In the genomic region with DNA sequence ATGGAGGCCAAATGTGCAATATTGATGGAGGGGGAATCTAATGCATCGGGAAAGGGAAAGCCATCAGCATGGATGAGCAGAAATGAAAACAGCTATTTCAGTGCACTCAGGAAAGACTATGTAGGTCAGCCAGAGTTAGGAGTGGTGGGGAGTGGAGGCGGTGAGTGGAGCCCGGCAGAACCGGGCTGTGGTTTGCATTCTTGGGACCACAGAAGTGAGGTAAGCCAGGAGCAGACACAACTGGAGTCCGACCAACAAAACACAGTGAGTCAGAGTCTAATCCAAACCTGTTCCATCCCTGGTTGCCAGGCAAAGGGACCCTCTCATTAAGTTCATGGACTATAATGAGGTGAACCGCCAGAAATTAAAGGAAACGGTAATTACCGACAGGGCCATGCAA, we compare ENCODE assay signal across 17 cellular contexts.
A peak's percentile ranks its signal among the peaks of the same experiment; 100 is the strongest.
DNase-seq lines count a peak whose midpoint lies in the region; ATAC-seq and TF ChIP-seq lines count a peak whose summit lies in the region.
"Had no signal": no experiment of that assay in that cellular context is flagged by ENCODE, and none has a peak within 500 bp of the region (broad histone marks: within the 10 kb centered on the region; RNA-seq: fewer than 3 reads in every experiment).

No MANE protein-coding gene starts in this region.

- 80% methylated on average over 5 of the region's 8 CpGs; no CpG with 5 or more reads in 1 of the 2 experiments for WGBS in IMR-90 (ENCODE audit: extremely low coverage in 2 of 2, insufficient read length in 1 of 2), 2 experiments

- no peak overlapping the region for H3K14ac ChIP-seq in IMR-90 (replicated peaks; ENCODE audit: low read depth, low read length)

- H3K23ac ChIP-seq in IMR-90 (ENCODE audit: low read depth, low read length): no peak overlapping the region

- intact Hi-C loops in IMR-90 (cut with micrococcal nuclease): no loop called here

- no peak overlapping the region for H2BK20ac ChIP-seq in IMR-90 (ENCODE audit: low read depth, low read length)

- no peaks in the 10 kb centered on the region for H4K20me1 ChIP-seq in IMR-90 (ENCODE audit: insufficient read depth, low read length)

- H3K4me1 Mint-ChIP-seq in chondrocyte (ENCODE audit: low read depth): peaks cover 6% of the 10 kb centered on the region
- H3K4me1 Mint-ChIP-seq: activated naive CD8-positive, alpha-beta T cell treated with anti-CD3 and anti-CD28 coated beads, Interleukin-2, amount 50 U/mL, for 24 hours had no signal

- H3K4me3 Mint-ChIP-seq in chondrocyte (ENCODE audit: unreplicated experiment): no peak overlapping the region
- H3K4me3 Mint-ChIP-seq: activated naive CD8-positive, alpha-beta T cell treated with anti-CD3 and anti-CD28 coated beads, Interleukin-2, amount 50 U/mL, for 24 hours; activated T-cell treated with anti-CD3 and anti-CD28 coated beads, Interleukin-2, amount 50 U/mL, for 72 hours had no signal

- no peaks in the 10 kb centered on the region for H3K9me3 ChIP-seq in IMR-90 (ENCODE audit: control insufficient read depth, insufficient read depth, low read length)
- H3K9me3 ChIP-seq: Caco-2, left lung, SJSA1 had no signal

- H3K36me3 Mint-ChIP-seq in chondrocyte (ENCODE audit: low read depth): no peaks in the 10 kb centered on the region

- H3K9me1 ChIP-seq in IMR-90 (ENCODE audit: insufficient read depth, low read length): no peaks in the 10 kb centered on the region

- peaks cover 15% of the 10 kb centered on the region for H3K27me3 Mint-ChIP-seq in chondrocyte (ENCODE audit: low read depth)
- H3K27me3 Mint-ChIP-seq: activated naive CD8-positive, alpha-beta T cell treated with anti-CD3 and anti-CD28 coated beads, Interleukin-2, amount 50 U/mL, for 24 hours; progenitor cell of endocrine pancreas had no signal

- H3K27ac ChIP-seq in IMR-90 (ENCODE audit: insufficient read depth, low read length): no peak overlapping the region
- H3K27ac ChIP-seq: left lung, SJSA1 had no signal

- H2AFZ ChIP-seq in IMR-90 (replicated peaks; ENCODE audit: low read length, poor library complexity): no peak overlapping the region

- no peaks in the 10 kb centered on the region for H3K4me1 ChIP-seq in IMR-90 (ENCODE audit: control insufficient read depth, insufficient read depth, low read length)
- H3K4me1 ChIP-seq: Caco-2, left lung, SJSA1 had no signal

- no peak overlapping the region for H2BK120ac ChIP-seq in IMR-90 (ENCODE audit: low read depth, low read length)

- no peak overlapping the region for H4K91ac ChIP-seq in IMR-90 (ENCODE audit: insufficient read depth, low read depth, low read length)

- no peak for TF ChIP-seq RAD21 in IMR-90 (IDR thresholded peaks at IDR 0.05; ENCODE audit: low read length)

- no peak for TF ChIP-seq POLR2A in IMR-90 (IDR thresholded peaks at IDR 0.05; ENCODE audit: low read depth, low read length)

- no peak for ATAC-seq in IMR-90 (ENCODE audit: low read depth)
- no peak for ATAC-seq in GM21515 (IDR thresholded peaks at IDR 0.05; ENCODE audit: unreplicated experiment)
- no peak for ATAC-seq in GM19023 (IDR thresholded peaks at IDR 0.05; ENCODE audit: unreplicated experiment)
- ATAC-seq: activated naive CD8-positive, alpha-beta T cell treated with anti-CD3 and anti-CD28 coated beads, Interleukin-2, amount 50 U/mL, for 24 hours; activated T-cell treated with anti-CD3 and anti-CD28 coated beads, Interleukin-2, amount 50 U/mL, for 72 hours; left lung had no signal

- H3K4me3 ChIP-seq in AG04449 (ENCODE audit: low read depth, low read length): no peak overlapping the region
- H3K4me3 ChIP-seq in IMR-90 (ENCODE audit: insufficient read depth, low read depth, low read length): no peak overlapping the region
- H3K4me3 ChIP-seq in astrocyte of the spinal cord (ENCODE audit: low read depth, low read length): no peak overlapping the region
- no peak overlapping the region for H3K4me3 ChIP-seq in kidney epithelial cell (ENCODE audit: low read depth, low read length)
- H3K4me3 ChIP-seq: left lung, SJSA1 had no signal

- CTCF ChIA-PET in AG04449 (lab: Yijun Ruan, JAX): no interaction called here
- CTCF ChIA-PET in IMR-90 (lab: Yijun Ruan, JAX): interaction anchor here (0.6 kb wide), 1 partner anchor 552 kb away, joined by 3 read pairs; no protein-coding TSS in a partner anchor

- no peak overlapping the region for H3K4me2 ChIP-seq in IMR-90 (ENCODE audit: low read depth, low read length)

- H3K27ac Mint-ChIP-seq in chondrocyte (ENCODE audit: unreplicated experiment): no peak overlapping the region
- H3K27ac Mint-ChIP-seq: activated naive CD8-positive, alpha-beta T cell treated with anti-CD3 and anti-CD28 coated beads, Interleukin-2, amount 50 U/mL, for 24 hours; activated T-cell treated with anti-CD3 and anti-CD28 coated beads, Interleukin-2, amount 50 U/mL, for 72 hours; progenitor cell of endocrine pancreas had no signal

- no peaks in the 10 kb centered on the region for H3K9me3 Mint-ChIP-seq in chondrocyte (ENCODE audit: low read depth)
- H3K9me3 Mint-ChIP-seq: activated naive CD8-positive, alpha-beta T cell treated with anti-CD3 and anti-CD28 coated beads, Interleukin-2, amount 50 U/mL, for 24 hours; activated T-cell treated with anti-CD3 and anti-CD28 coated beads, Interleukin-2, amount 50 U/mL, for 72 hours had no signal

- peaks cover 8% of the 10 kb centered on the region for H3K27me3 ChIP-seq in IMR-90 (ENCODE audit: control insufficient read depth, insufficient read depth, low read length)
- H3K27me3 ChIP-seq in kidney epithelial cell (ENCODE audit: control insufficient read depth, insufficient read depth, low read length): peaks cover 2% of the 10 kb centered on the region
- H3K27me3 ChIP-seq: left lung had no signal

- H4K5ac ChIP-seq in IMR-90 (ENCODE audit: low read depth, low read length): no peak overlapping the region

- dilution Hi-C loops in IMR-90 (cut with HindIII; ENCODE audit: low sequenced_read_pairs, unreplicated experiment): no loop called here

- POLR2A ChIA-PET in AG04449 (lab: Yijun Ruan, JAX) (interaction anchor here (0.5 kb wide), 1 partner anchor 11 kb away, joined by 3 read pairs; no protein-coding TSS in a partner anchor), IMR-90 (lab: Charles Lee; ENCODE audit: unreplicated experiment) (no interaction called here)

- no peak overlapping the region for H3K18ac ChIP-seq in IMR-90 (ENCODE audit: low read depth, low read length)

- no peak overlapping the region for H2BK5ac ChIP-seq in IMR-90 (ENCODE audit: low read depth, low read length, poor library complexity, severe bottlenecking)

- no peak overlapping the region for H3K9ac ChIP-seq in IMR-90 (ENCODE audit: low read depth, low read length)

- H2BK15ac ChIP-seq in IMR-90 (ENCODE audit: low read depth, low read length): no peak overlapping the region

- H3K36me3 ChIP-seq in IMR-90 (ENCODE audit: control insufficient read depth, insufficient read depth, low read length) (no peaks in the 10 kb centered on the region), kidney epithelial cell (ENCODE audit: control insufficient read depth, insufficient read depth, low read length) (no peaks in the 10 kb centered on the region)
- H3K36me3 ChIP-seq: left lung, SJSA1 had no signal

- H3K56ac ChIP-seq in IMR-90 (ENCODE audit: extremely low read depth, insufficient read depth, low read length): no peak overlapping the region

- TF ChIP-seq CTCF in AG04449 (IDR thresholded peaks at IDR 0.05; ENCODE audit: insufficient read depth, low read length, missing control alignments) (no peak), IMR-90 (conservative IDR thresholded peaks at IDR 0.05; ENCODE audit: low read depth, low read length) (no peak), astrocyte of the spinal cord (IDR thresholded peaks at IDR 0.05; ENCODE audit: low read depth, low read length) (no peak), kidney epithelial cell (IDR thresholded peaks at IDR 0.05; ENCODE audit: insufficient read depth, low read length, poor library complexity, severe bottlenecking) (no peak), chondrocyte (IDR thresholded peaks at IDR 0.05) (no peak)

- H3K4ac ChIP-seq in IMR-90 (ENCODE audit: low read depth, low read length): no peak overlapping the region

- no peak overlapping the region for H2AK9ac ChIP-seq in IMR-90 (replicated peaks; ENCODE audit: low read depth, low read length, poor library complexity)

- H2AK5ac ChIP-seq in IMR-90 (ENCODE audit: low read depth, low read length): no peak overlapping the region

- no peaks in the 10 kb centered on the region for H3K79me1 ChIP-seq in IMR-90 (ENCODE audit: low read depth in 1 of 2, low read length in 2 of 2)

- H4K8ac ChIP-seq in IMR-90 (ENCODE audit: low read depth in 2 of 2, low read length in 2 of 2): no peak overlapping the region

- DNase-seq in AG04449 (ENCODE audit: low read depth, low spot score) (peak; percentile 1), IMR-90 (peak; percentile 39), astrocyte of the spinal cord (ENCODE audit: low read depth, low spot score) (peak; percentile 86), kidney epithelial cell (ENCODE audit: low read depth) (peak; percentile 56), chondrocyte (ENCODE audit: low spot score) (no peak), NCI-H526 treated with DMSO at 0.1 percent for 48 hours (lab: John Stamatoyannopoulos, UW) (no peak)
- DNase-seq: activated CD4-positive, alpha-beta T cell treated with anti-CD3 and anti-CD28 coated beads, Interleukin-2, amount 50 U/mL, for 48 hours; activated naive CD8-positive, alpha-beta T cell treated with anti-CD3 and anti-CD28 coated beads, Interleukin-2, amount 50 U/mL, for 24 hours; activated T-cell treated with anti-CD3 and anti-CD28 coated beads, Interleukin-2, amount 50 U/mL, for 72 hours; Caco-2; hippocampal formation; left lung; NCI-H1092 had no signal

- BruUV-seq in IMR-90 (replicated peaks; lab: Mats Ljungman, UMichigan): no TSS peak

- in situ Hi-C loops in IMR-90 (cut with MboI; ENCODE audit: low sequenced_read_pairs) (no loop called here), astrocyte of the spinal cord (cut with HindIII; ENCODE audit: low sequenced_read_pairs) (no loop called here)

TF ChIP-seq in IMR-90, 13 proteins besides CTCF, POLR2A, EP300 and RAD21:
- TF ChIP-seq MAZ (IDR thresholded peaks at IDR 0.05; ENCODE audit: borderline replicate concordance, low read depth, low read length): no peak
- no peak for TF ChIP-seq NFE2L2 (IDR thresholded peaks at IDR 0.05; ENCODE audit: low read depth, low read length)

Comparison
In these comparisons a context has a peak if more than half of its experiments do, and no peak if none do; other contexts are left out.
1. DNase-seq: peak in AG04449 (single experiment), IMR-90 (single experiment), astrocyte of the spinal cord (single experiment) and kidney epithelial cell (single experiment); none in chondrocyte (single experiment) and NCI-H526 treated with DMSO at 0.1 percent for 48 hours (single experiment).